Comparison of ENCODE assay signal across 35 cellular contexts in the genomic region with DNA sequence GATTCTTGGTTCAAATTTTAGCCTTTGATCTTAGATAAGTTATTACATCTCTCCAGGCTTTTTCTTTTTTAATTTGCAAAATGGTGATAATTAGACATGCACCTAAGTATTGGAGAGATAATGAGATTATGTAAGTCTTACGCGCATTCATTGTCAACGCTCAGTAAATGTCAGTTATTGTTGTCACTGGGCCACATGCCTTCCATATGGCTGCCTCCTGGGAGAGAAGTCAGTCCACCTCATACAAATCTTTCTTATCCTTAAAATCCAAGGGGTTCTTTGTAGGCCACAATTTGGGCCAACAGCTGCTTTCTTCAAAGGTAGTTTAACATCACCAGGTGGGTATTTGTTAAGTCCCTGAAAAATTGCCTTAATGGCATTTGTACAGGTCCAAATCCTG. TPM values are rescaled to one million over a fixed set of nuclear protein-coding genes. Genes with fewer than 3 reads are reported as not detected.
"Had no signal": no experiment of that assay in that cellular context is flagged by ENCODE, and none has a peak within 500 bp of the region (broad histone marks: within the 10 kb centered on the region; RNA-seq: fewer than 3 reads in every experiment).

No MANE protein-coding gene starts in this region.

- H3K27ac Mint-ChIP-seq: activated CD4-positive, alpha-beta memory T cell treated with anti-CD3 and anti-CD28 coated beads for 36 hours; activated CD4-positive, alpha-beta T cell treated with anti-CD3 and anti-CD28 coated beads for 36 hours; activated CD4-positive, alpha-beta T cell treated with anti-CD3 and anti-CD28 coated beads, Interleukin-2, amount 10 ng/mL, durations not matched to agents 24 days and 14 days; activated CD8-positive, alpha-beta memory T cell treated with anti-CD3 and anti-CD28 coated beads, Interleukin-2, amount 10 ng/mL, durations not matched to agents 7 days and 5 days; activated CD8-positive, alpha-beta T cell treated with anti-CD3 and anti-CD28 coated beads, Interleukin-2, amount 10 ng/mL, durations not matched to agents 7 days and 5 days; activated naive CD4-positive, alpha-beta T cell treated with anti-CD3 and anti-CD28 coated beads, Interleukin-2, amount 10 ng/mL, durations not matched to agents 7 days and 5 days; activated naive CD4-positive, alpha-beta T cell treated with anti-CD3 and anti-CD28 coated beads, Interleukin-2, amount 50 U/mL, for 72 hours; activated naive CD8-positive, alpha-beta T cell treated with anti-CD3 and anti-CD28 coated beads, Interleukin-2, amount 10 ng/mL, durations not matched to agents 7 days and 5 days; activated T-helper 1 cell treated with anti-CD3 and anti-CD28 coated beads, Interleukin-12 subunit alpha, Interleukin-12 subunit beta, Interleukin-2, Interleukin-4 antibody, amounts not matched to agents 30 ng/mL and 10 ng/mL and 1 ng/mL, durations not matched to agents 14 hours and 24 hours and 36 hours; T-helper 17 cell; T-helper 2 cell treated with Interferon-gamma antibody and Interleukin-4, amounts not matched to agents 5 μg/mL and 100 μg/mL, for 36 hours had no signal

- H3K9me3 Mint-ChIP-seq: activated CD4-positive, alpha-beta memory T cell treated with anti-CD3 and anti-CD28 coated beads for 36 hours; activated CD4-positive, alpha-beta T cell treated with anti-CD3 and anti-CD28 coated beads, Interleukin-2, amount 10 ng/mL, durations not matched to agents 24 days and 14 days; activated naive CD4-positive, alpha-beta T cell treated with anti-CD3 and anti-CD28 coated beads, Interleukin-2, amount 10 ng/mL, durations not matched to agents 7 days and 5 days; activated naive CD4-positive, alpha-beta T cell treated with anti-CD3 and anti-CD28 coated beads, Interleukin-2, amount 50 U/mL, for 72 hours; activated T-helper 1 cell treated with anti-CD3 and anti-CD28 coated beads, Interleukin-12 subunit alpha, Interleukin-12 subunit beta, Interleukin-2, Interleukin-4 antibody, amounts not matched to agents 30 ng/mL and 10 ng/mL and 1 ng/mL, durations not matched to agents 14 hours and 24 hours and 36 hours; central memory CD8-positive, alpha-beta T cell; T-helper 2 cell treated with Interferon-gamma antibody and Interleukin-4, amounts not matched to agents 5 μg/mL and 100 μg/mL, for 36 hours had no signal

- H3K4me1 ChIP-seq: ascending aorta, foreskin keratinocyte, gastrocnemius medialis had no signal

- DNase-seq: activated CD4-positive, alpha-beta memory T cell treated with anti-CD3 and anti-CD28 coated beads for 36 hours; activated CD4-positive, alpha-beta T cell treated with anti-CD3 and anti-CD28 coated beads for 36 hours; activated CD4-positive, alpha-beta T cell treated with anti-CD3 and anti-CD28 coated beads, Interleukin-2, amount 10 ng/mL, durations not matched to agents 24 days and 14 days; activated CD4-positive, CD25-positive, alpha-beta regulatory T cell; activated CD4-positive, CD25-positive, alpha-beta regulatory T cell treated with anti-CD3 and anti-CD28 coated beads, Interleukin-2, amount 50 U/mL, for 72 hours; activated CD8-positive, alpha-beta memory T cell treated with anti-CD3 and anti-CD28 coated beads, Interleukin-2, amount 10 ng/mL, durations not matched to agents 7 days and 5 days; activated CD8-positive, alpha-beta memory T cell treated with anti-CD3 and anti-CD28 coated beads, Interleukin-2, amount 50 U/mL, for 4 hours; activated CD8-positive, alpha-beta T cell treated with anti-CD3 and anti-CD28 coated beads, Interleukin-2, amount 10 ng/mL, durations not matched to agents 7 days and 5 days; activated gamma-delta T cell; activated naive CD4-positive, alpha-beta T cell; activated naive CD4-positive, alpha-beta T cell treated with anti-CD3 and anti-CD28 coated beads, Interleukin-2, amount 10 ng/mL, durations not matched to agents 7 days and 5 days; activated naive CD8-positive, alpha-beta T cell treated with anti-CD3 and anti-CD28 coated beads, Interleukin-2, amount 10 ng/mL, durations not matched to agents 7 days and 5 days; activated T-cell treated with anti-CD3 and anti-CD28 coated beads, Interleukin-2, amount 50 U/mL, for 1 hour; activated T-cell treated with anti-CD3 and anti-CD28 coated beads, Interleukin-2, amount 50 U/mL, for 48 hours; brain microvascular endothelial cell; cortex of kidney; dermis blood vessel endothelial cell; effector CD4-positive, alpha-beta T cell; effector memory CD8-positive, alpha-beta T cell; erythroblast; foreskin keratinocyte; gastrocnemius medialis; glutamatergic neuron; heart left ventricle; T-helper 17 cell; T1000 had no signal

- H3K36me3 ChIP-seq: ascending aorta, brain microvascular endothelial cell, esophagus muscularis mucosa, gastrocnemius medialis, heart left ventricle had no signal

- H3K27ac ChIP-seq: ascending aorta, brain microvascular endothelial cell, esophagus muscularis mucosa, foreskin keratinocyte, gastrocnemius medialis, heart left ventricle had no signal

- H3K27me3 Mint-ChIP-seq: activated CD8-positive, alpha-beta memory T cell treated with anti-CD3 and anti-CD28 coated beads, Interleukin-2, amount 10 ng/mL, durations not matched to agents 7 days and 5 days; activated naive CD4-positive, alpha-beta T cell treated with anti-CD3 and anti-CD28 coated beads, Interleukin-2, amount 10 ng/mL, durations not matched to agents 7 days and 5 days; central memory CD8-positive, alpha-beta T cell; effector memory CD8-positive, alpha-beta T cell had no signal

- H3K36me3 Mint-ChIP-seq: activated CD4-positive, alpha-beta memory T cell treated with anti-CD3 and anti-CD28 coated beads for 36 hours; activated CD8-positive, alpha-beta memory T cell treated with anti-CD3 and anti-CD28 coated beads, Interleukin-2, amount 10 ng/mL, durations not matched to agents 7 days and 5 days; activated naive CD4-positive, alpha-beta T cell treated with anti-CD3 and anti-CD28 coated beads, Interleukin-2, amount 10 ng/mL, durations not matched to agents 7 days and 5 days; activated naive CD4-positive, alpha-beta T cell treated with anti-CD3 and anti-CD28 coated beads, Interleukin-2, amount 50 U/mL, for 72 hours; activated naive CD8-positive, alpha-beta T cell treated with anti-CD3 and anti-CD28 coated beads, Interleukin-2, amount 10 ng/mL, durations not matched to agents 7 days and 5 days had no signal

- H3K9me3 ChIP-seq: ascending aorta, esophagus muscularis mucosa, gastrocnemius medialis, heart left ventricle had no signal

- H3K4me3 ChIP-seq: ascending aorta, esophagus muscularis mucosa, gastrocnemius medialis, heart left ventricle had no signal

- FAIRE-seq: bronchial epithelial cell, colon had no signal

- H3K4me3 Mint-ChIP-seq: activated CD4-positive, alpha-beta memory T cell treated with anti-CD3 and anti-CD28 coated beads for 36 hours; activated CD4-positive, alpha-beta T cell treated with anti-CD3 and anti-CD28 coated beads for 36 hours; activated CD4-positive, alpha-beta T cell treated with anti-CD3 and anti-CD28 coated beads, Interleukin-2, amount 10 ng/mL, durations not matched to agents 24 days and 14 days; activated CD8-positive, alpha-beta memory T cell treated with anti-CD3 and anti-CD28 coated beads, Interleukin-2, amount 10 ng/mL, durations not matched to agents 7 days and 5 days; activated CD8-positive, alpha-beta T cell treated with anti-CD3 and anti-CD28 coated beads, Interleukin-2, amount 10 ng/mL, durations not matched to agents 7 days and 5 days; activated naive CD4-positive, alpha-beta T cell treated with anti-CD3 and anti-CD28 coated beads, Interleukin-2, amount 10 ng/mL, durations not matched to agents 7 days and 5 days; activated naive CD8-positive, alpha-beta T cell treated with anti-CD3 and anti-CD28 coated beads, Interleukin-2, amount 10 ng/mL, durations not matched to agents 7 days and 5 days; activated T-helper 1 cell treated with anti-CD3 and anti-CD28 coated beads, Interleukin-12 subunit alpha, Interleukin-12 subunit beta, Interleukin-2, Interleukin-4 antibody, amounts not matched to agents 30 ng/mL and 10 ng/mL and 1 ng/mL, durations not matched to agents 14 hours and 24 hours and 36 hours; central memory CD8-positive, alpha-beta T cell; effector memory CD8-positive, alpha-beta T cell; T-helper 17 cell; T-helper 2 cell treated with Interferon-gamma antibody and Interleukin-4, amounts not matched to agents 5 μg/mL and 100 μg/mL, for 36 hours had no signal

- ATAC-seq: activated CD4-positive, alpha-beta T cell treated with anti-CD3 and anti-CD28 coated beads for 36 hours; activated CD8-positive, alpha-beta memory T cell treated with anti-CD3 and anti-CD28 coated beads, Interleukin-2, amount 10 ng/mL, durations not matched to agents 7 days and 5 days; activated CD8-positive, alpha-beta T cell treated with anti-CD3 and anti-CD28 coated beads, Interleukin-2, amount 10 ng/mL, durations not matched to agents 7 days and 5 days; activated naive CD4-positive, alpha-beta T cell treated with anti-CD3 and anti-CD28 coated beads, Interleukin-2, amount 50 U/mL, for 72 hours; effector memory CD8-positive, alpha-beta T cell; foreskin keratinocyte; gastrocnemius medialis; heart left ventricle; T-helper 17 cell had no signal

- H3K27me3 ChIP-seq: ascending aorta, brain microvascular endothelial cell, esophagus muscularis mucosa, gastrocnemius medialis, heart left ventricle had no signal

- H3K4me1 Mint-ChIP-seq: activated CD4-positive, alpha-beta T cell treated with anti-CD3 and anti-CD28 coated beads for 36 hours; activated CD4-positive, alpha-beta T cell treated with anti-CD3 and anti-CD28 coated beads, Interleukin-2, amount 10 ng/mL, durations not matched to agents 24 days and 14 days; activated CD8-positive, alpha-beta memory T cell treated with anti-CD3 and anti-CD28 coated beads, Interleukin-2, amount 10 ng/mL, durations not matched to agents 7 days and 5 days; activated naive CD4-positive, alpha-beta T cell treated with anti-CD3 and anti-CD28 coated beads, Interleukin-2, amount 10 ng/mL, durations not matched to agents 7 days and 5 days; activated naive CD8-positive, alpha-beta T cell treated with anti-CD3 and anti-CD28 coated beads, Interleukin-2, amount 10 ng/mL, durations not matched to agents 7 days and 5 days; central memory CD8-positive, alpha-beta T cell; T-helper 17 cell had no signal

RNA-seq across cellular contexts. Expression of a gene that starts 25.5 kb away (rescaled TPM):
- total RNA-seq: activated CD8-positive, alpha-beta memory T cell treated with anti-CD3 and anti-CD28 coated beads for 36 hours; activated CD8-positive, alpha-beta T cell treated with anti-CD3 and anti-CD28 coated beads, Interleukin-2, amount 10 ng/mL, durations not matched to agents 7 days and 5 days; activated naive CD8-positive, alpha-beta T cell treated with anti-CD3 and anti-CD28 coated beads, Interleukin-2, amount 10 ng/mL, durations not matched to agents 7 days and 5 days had no signal
